ENCODE assay signal across 9 cellular contexts in genomic region chr14:21536395-21537087, GRCh38. TPM values are rescaled to one million over a fixed set of nuclear protein-coding genes. Genes with fewer than 3 reads are reported as not detected.
A peak's percentile ranks its signal among the peaks of the same experiment; 100 is the strongest.
DNase-seq lines count a peak whose midpoint lies in the region; ATAC-seq and TF ChIP-seq lines count a peak whose summit lies in the region.
"Had no signal": no experiment of that assay in that cellular context is flagged by ENCODE, and none has a peak within 500 bp of the region (broad histone marks: within the 10 kb centered on the region; RNA-seq: fewer than 3 reads in every experiment).

No MANE protein-coding gene starts in this region.

- WGBS in lung, 2 donors = 5 to 8% methylated on average over 26 of the region's 26 CpGs

- H3K9me3 ChIP-seq in lung (ENCODE audit: control insufficient read depth in 2 of 2, insufficient read depth in 1 of 2, low read length in 1 of 2) (no peaks in the 10 kb centered on the region), stomach smooth muscle (ENCODE audit: control insufficient read depth in 2 of 2, low read length in 2 of 2) (no peaks in the 10 kb centered on the region)

- H3K4me1 ChIP-seq in lung (ENCODE audit: control insufficient read depth in 2 of 2, insufficient read depth in 2 of 2, low read length in 2 of 2) = peaks cover 0 to 5% of the 10 kb centered on the region in 2 donors
- H3K4me1 ChIP-seq in stomach smooth muscle (ENCODE audit: control insufficient read depth, insufficient read depth, low read length) = peaks cover 4% of the 10 kb centered on the region

- H3K36me3 ChIP-seq in lung (ENCODE audit: control insufficient read depth in 2 of 2, insufficient read depth in 2 of 2, low read length in 2 of 2) = no peaks in the 10 kb centered on the region
- H3K36me3 ChIP-seq in stomach smooth muscle (ENCODE audit: control insufficient read depth in 2 of 2, insufficient read depth in 2 of 2, low read length in 2 of 2) = no peaks in the 10 kb centered on the region

- TF ChIP-seq CTCF in coronary artery (IDR thresholded peaks at IDR 0.05) = no peak
- no peak for TF ChIP-seq CTCF in lung (IDR thresholded peaks at IDR 0.05; ENCODE audit: control extremely low read depth, extremely low read depth)

- DNase-seq in NCI-H69 (lab: John Stamatoyannopoulos, UW) = peak; percentile 14
- no peak for DNase-seq in coronary artery (ENCODE audit: low spot score)
- no peak for DNase-seq in lung (ENCODE audit: low spot score)
- DNase-seq in HK-2 (ENCODE audit: unreplicated experiment) = no peak
- no peak for DNase-seq in SHP77 (lab: John Stamatoyannopoulos, UW)
- DNase-seq in RPMI8226 = no peak
- DNase-seq: NCI-H1436 treated with DMSO at 0.1 percent for 48 hours had no signal

- peak overlapping the region; percentile 62 for H3K4me3 ChIP-seq in coronary artery
- no peak overlapping the region for H3K4me3 ChIP-seq in lung
- peak overlapping the region; percentile 57 to 68 for H3K4me3 ChIP-seq in stomach smooth muscle (ENCODE audit: low read length in 2 of 2)

- H3K27ac ChIP-seq in coronary artery (no peak overlapping the region), lung (ENCODE audit: low read depth in 1 of 2, low read length in 1 of 2) (no peak overlapping the region), stomach smooth muscle (ENCODE audit: low read length) (no peak overlapping the region)

- ATAC-seq in lung (ENCODE audit: insufficient read depth, low FRiP score) = peak; percentile 47

- H3K27me3 ChIP-seq in lung (ENCODE audit: control insufficient read depth, insufficient read depth) = no peaks in the 10 kb centered on the region
- peaks cover 12 to 19% of the 10 kb centered on the region in 2 donors for H3K27me3 ChIP-seq in stomach smooth muscle (ENCODE audit: control insufficient read depth in 1 of 2, insufficient read depth in 2 of 2, low read length in 2 of 2)

- peak overlapping the region; percentile 5 to 13 for H3K9ac ChIP-seq in stomach smooth muscle (ENCODE audit: low read length in 2 of 2)

RNA-seq across cellular contexts. Expression of gene SALL2, which starts 10.4 kb away (rescaled TPM):
- 10 to 100 TPM in 1 of 2 donors, 1 to 10 TPM in 1; 10.0 to 10.2 TPM for total RNA-seq in lung
- 1 to 10 TPM; 2.9 to 6.1 TPM for polyA plus RNA-seq in lung

RNA-seq across cellular contexts. Expression of gene METTL3, which starts 25.4 kb away (rescaled TPM):
- 10 to 100 TPM; 40.9 to 77.2 TPM for total RNA-seq in lung
- polyA plus RNA-seq in lung = 10 to 100 TPM; 34.6 to 47.8 TPM

RNA-seq across cellular contexts. Expression of gene OR10G3, which starts 43.3 kb away (rescaled TPM):
- total RNA-seq in lung = not detected
- polyA plus RNA-seq in lung = not detected
- total RNA-seq: mesenteric fat pad had no signal

RNA-seq across cellular contexts. Expression of gene TOX4, which starts 59.5 kb away (rescaled TPM):
- total RNA-seq in lung = 10 to 100 TPM; 42.8 to 82.9 TPM
- 10 to 100 TPM; 16.4 to 41.3 TPM for polyA plus RNA-seq in lung

RNA-seq across cellular contexts. Expression of gene RAB2B, which starts 59.8 kb away (rescaled TPM):
- 10 to 100 TPM; 22.3 to 42.7 TPM for total RNA-seq in lung
- 10 to 100 TPM; 14.8 to 18.5 TPM for polyA plus RNA-seq in lung
